In the genomic region with DNA sequence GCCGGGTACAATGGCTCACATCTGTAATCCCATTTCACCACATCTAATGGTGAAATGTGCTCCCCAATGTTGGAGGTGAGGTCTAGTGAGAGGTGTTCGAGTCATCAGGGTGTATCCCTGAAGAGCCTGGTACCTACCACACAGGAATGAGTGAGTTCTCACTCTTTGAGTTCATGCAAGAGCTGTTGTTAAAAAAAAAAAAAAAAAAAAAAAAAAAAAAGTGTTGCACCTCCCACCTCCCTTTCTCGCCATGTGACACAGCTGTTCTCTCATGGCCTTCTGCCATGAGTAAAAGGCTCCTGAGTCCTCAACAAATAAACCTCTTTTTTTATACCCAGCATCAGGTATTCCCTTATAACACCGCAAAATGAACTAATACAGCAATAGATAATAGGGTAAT, we compare ENCODE assay signal across 16 cellular contexts.
DNase-seq lines count a peak whose midpoint lies in the region; ATAC-seq and TF ChIP-seq lines count a peak whose summit lies in the region.
"Had no signal": no experiment of that assay in that cellular context is flagged by ENCODE, and none has a peak within 500 bp of the region (broad histone marks: within the 10 kb centered on the region; RNA-seq: fewer than 3 reads in every experiment).

No MANE protein-coding gene starts in this region.

- no peak for TF ChIP-seq CTCF in osteoblast (IDR thresholded peaks at IDR 0.05; ENCODE audit: extremely low read depth, low read depth, low read length)

- peaks cover 47% of the 10 kb centered on the region for H3K36me3 ChIP-seq in SJCRH30
- peaks cover 19% of the 10 kb centered on the region for H3K36me3 ChIP-seq in osteoblast (ENCODE audit: insufficient read depth, low read length)

- H3K27me3 ChIP-seq in SJCRH30 (no peaks in the 10 kb centered on the region), osteoblast (ENCODE audit: insufficient read depth, low read length) (no peaks in the 10 kb centered on the region)

- peaks cover 11% of the 10 kb centered on the region for H3K4me1 Mint-ChIP-seq in activated naive CD8-positive, alpha-beta T cell treated with anti-CD3 and anti-CD28 coated beads, Interleukin-2, amount 50 U/mL, for 24 hours
- peaks cover 7% of the 10 kb centered on the region for H3K4me1 Mint-ChIP-seq in activated naive CD8-positive, alpha-beta T cell treated with anti-CD3 and anti-CD28 coated beads for 36 hours

- no peak for TF ChIP-seq POLR2A in erythroblast (IDR thresholded peaks at IDR 0.05; ENCODE audit: low read length)

- H3K9me3 Mint-ChIP-seq in activated naive CD8-positive, alpha-beta T cell treated with anti-CD3 and anti-CD28 coated beads, Interleukin-2, amount 50 U/mL, for 24 hours: no peaks in the 10 kb centered on the region
- H3K9me3 Mint-ChIP-seq in activated naive CD8-positive, alpha-beta T cell treated with anti-CD3 and anti-CD28 coated beads for 36 hours: no peaks in the 10 kb centered on the region

- H3K27ac ChIP-seq in SJCRH30 (no peak overlapping the region), osteoblast (ENCODE audit: low read depth, low read length) (no peak overlapping the region)

- no peaks in the 10 kb centered on the region for H3K27me3 Mint-ChIP-seq in activated naive CD8-positive, alpha-beta T cell treated with anti-CD3 and anti-CD28 coated beads, Interleukin-2, amount 50 U/mL, for 24 hours
- no peaks in the 10 kb centered on the region for H3K27me3 Mint-ChIP-seq in activated naive CD8-positive, alpha-beta T cell treated with anti-CD3 and anti-CD28 coated beads for 36 hours

- H3K9me3 ChIP-seq in SJCRH30 (replicated peaks) (no peaks in the 10 kb centered on the region; the same call in 1 of the 2 replicates), osteoblast (ENCODE audit: low read depth, low read length) (no peaks in the 10 kb centered on the region)

- H3K4me3 ChIP-seq in SJCRH30 (no peak overlapping the region), osteoblast (ENCODE audit: insufficient read depth, low read length) (no peak overlapping the region)

- no peaks in the 10 kb centered on the region for H3K79me2 ChIP-seq in osteoblast (ENCODE audit: insufficient read depth, low read length)

- peaks cover 26% of the 10 kb centered on the region for H3K36me3 Mint-ChIP-seq in activated naive CD8-positive, alpha-beta T cell treated with anti-CD3 and anti-CD28 coated beads, Interleukin-2, amount 50 U/mL, for 24 hours (ENCODE audit: low read depth)
- H3K36me3 Mint-ChIP-seq in activated naive CD8-positive, alpha-beta T cell treated with anti-CD3 and anti-CD28 coated beads for 36 hours: peaks cover 29% of the 10 kb centered on the region

- peak; percentile 36 for ATAC-seq in activated naive CD8-positive, alpha-beta T cell treated with anti-CD3 and anti-CD28 coated beads, Interleukin-2, amount 50 U/mL, for 24 hours
- ATAC-seq in HG03432 (IDR thresholded peaks at IDR 0.05; ENCODE audit: unreplicated experiment) (no peak), HG03521 (IDR thresholded peaks at IDR 0.05; ENCODE audit: unreplicated experiment) (no peak), HG03565 (IDR thresholded peaks at IDR 0.05; ENCODE audit: unreplicated experiment) (no peak)

- H3K4me1 ChIP-seq in SJCRH30: no peaks in the 10 kb centered on the region
- peaks cover 10% of the 10 kb centered on the region for H3K4me1 ChIP-seq in osteoblast (ENCODE audit: insufficient read depth, low read length)

- no peak overlapping the region for H3K4me3 Mint-ChIP-seq in activated naive CD8-positive, alpha-beta T cell treated with anti-CD3 and anti-CD28 coated beads, Interleukin-2, amount 50 U/mL, for 24 hours
- H3K4me3 Mint-ChIP-seq in activated naive CD8-positive, alpha-beta T cell treated with anti-CD3 and anti-CD28 coated beads for 36 hours: no peak overlapping the region

- H3K4me2 ChIP-seq in osteoblast (ENCODE audit: insufficient read depth, low read length): no peak overlapping the region

- no peak overlapping the region for H3K27ac Mint-ChIP-seq in activated naive CD8-positive, alpha-beta T cell treated with anti-CD3 and anti-CD28 coated beads, Interleukin-2, amount 50 U/mL, for 24 hours
- no peak overlapping the region for H3K27ac Mint-ChIP-seq in activated naive CD8-positive, alpha-beta T cell treated with anti-CD3 and anti-CD28 coated beads for 36 hours

- DNase-seq in activated naive CD8-positive, alpha-beta T cell treated with anti-CD3 and anti-CD28 coated beads, Interleukin-2, amount 50 U/mL, for 24 hours: no peak
- no peak for DNase-seq in activated naive CD8-positive, alpha-beta T cell treated with anti-CD3 and anti-CD28 coated beads for 36 hours
- peak; percentile 23 to 45 for DNase-seq in SJCRH30
- peak; percentile 8 to 37 for DNase-seq in erythroblast (lab: John Stamatoyannopoulos, UW)
- peak; percentile 36 for DNase-seq in osteoblast (ENCODE audit: insufficient read length, low spot score, missing footprints)
- DNase-seq: DND-41, GF-D8, KBM-7, NCI-H1092, NCI-H1694, NCI-H2107, NCI-H524, SIG-M5 had no signal

- no peaks in the 10 kb centered on the region for H4K20me1 ChIP-seq in osteoblast (ENCODE audit: insufficient read depth, low read length)

- H2AFZ ChIP-seq in osteoblast (ENCODE audit: low read length): no peak overlapping the region

Comparison
In these comparisons a context has a peak if more than half of its experiments do, and no peak if none do; other contexts are left out.
1. DNase-seq: peak in SJCRH30 (2 of 2), erythroblast (2 of 2) and osteoblast (single experiment); none in activated naive CD8-positive, alpha-beta T cell treated with anti-CD3 and anti-CD28 coated beads, Interleukin-2, amount 50 U/mL, for 24 hours (single experiment) and activated naive CD8-positive, alpha-beta T cell treated with anti-CD3 and anti-CD28 coated beads for 36 hours (single experiment).